ENCODE assay signal across 8 cellular contexts in genomic region chr12:56522486-56523193, GRCh38. TPM values are rescaled to one million over a fixed set of nuclear protein-coding genes. Genes with fewer than 3 reads are reported as not detected.
DNase-seq lines count a peak whose midpoint lies in the region; ATAC-seq and TF ChIP-seq lines count a peak whose summit lies in the region.

No MANE protein-coding gene starts in this region.

- H3K27ac ChIP-seq in CD4-positive, alpha-beta memory T cell (ENCODE audit: low read depth, low read length) = no peak overlapping the region
- H3K27ac ChIP-seq in OCI-LY3 (ENCODE audit: low read length) = no peak overlapping the region
- peak overlapping the region in 57 of 59 donors; percentile 14 to 94 (median 87) for H3K27ac ChIP-seq in dorsolateral prefrontal cortex

- peaks cover 0 to 3% of the 10 kb centered on the region in 2 donors for H3K27me3 Mint-ChIP-seq in CD4-positive, alpha-beta memory T cell

- ATAC-seq in mucosa of descending colon = peak; percentile 34
- ATAC-seq in HG02623 (IDR thresholded peaks at IDR 0.05; ENCODE audit: unreplicated experiment) = no peak
- ATAC-seq in HG02884 (IDR thresholded peaks at IDR 0.05; ENCODE audit: unreplicated experiment) = no peak

- no peaks in the 10 kb centered on the region for H3K36me3 Mint-ChIP-seq in CD4-positive, alpha-beta memory T cell

- intact Hi-C loops in CD4-positive, alpha-beta memory T cell (cut with micrococcal nuclease) = no loop called here
- intact Hi-C loops in dorsolateral prefrontal cortex (cut with DNase I) = loop anchor here (5.0 kb wide), 3 partner anchors 45 to 105 kb away; no protein-coding TSS in a partner anchor
- intact Hi-C loops in mucosa of descending colon (cut with DNase I, micrococcal nuclease) = loop anchor here in 1 of 2 donors (10.0 kb wide), 1 partner anchor 112 kb away; the partner anchor contains the start of gene BAZ2A

- H3K36me3 ChIP-seq in CD4-positive, alpha-beta memory T cell (ENCODE audit: insufficient read depth, low read length) = no peaks in the 10 kb centered on the region
- no peaks in the 10 kb centered on the region for H3K36me3 ChIP-seq in OCI-LY3 (replicated peaks; ENCODE audit: low read depth, low read length)
- H3K36me3 ChIP-seq in mucosa of descending colon (ENCODE audit: low read depth) = no peaks in the 10 kb centered on the region

- H3K27me3 ChIP-seq in CD4-positive, alpha-beta memory T cell (ENCODE audit: insufficient read depth, low read length) = no peaks in the 10 kb centered on the region
- H3K27me3 ChIP-seq in OCI-LY3 (ENCODE audit: low read depth, low read length) (no peaks in the 10 kb centered on the region), dorsolateral prefrontal cortex (no peaks in the 10 kb centered on the region)

- peak overlapping the region; percentile 95 for H3K4me2 ChIP-seq in OCI-LY3 (ENCODE audit: low read length)

- no peaks in the 10 kb centered on the region for H3K9me3 ChIP-seq in CD4-positive, alpha-beta memory T cell (ENCODE audit: control insufficient read depth in 1 of 2, low read length in 2 of 2)
- H3K9me3 ChIP-seq in OCI-LY3 (ENCODE audit: insufficient read depth, low read length) (no peaks in the 10 kb centered on the region), mucosa of descending colon (no peaks in the 10 kb centered on the region)

- H3K4me3 Mint-ChIP-seq in CD4-positive, alpha-beta memory T cell = peak overlapping the region; percentile 87 to 95 (median 89)

- peaks cover 14 to 28% (median 22%) of the 10 kb centered on the region in 4 donors for H3K4me1 Mint-ChIP-seq in CD4-positive, alpha-beta memory T cell

- H3K4me1 ChIP-seq in CD4-positive, alpha-beta memory T cell (ENCODE audit: insufficient read depth, low read length) = peaks cover 14% of the 10 kb centered on the region
- H3K4me1 ChIP-seq in OCI-LY3 (ENCODE audit: low read length) (peaks cover 25% of the 10 kb centered on the region), mucosa of descending colon (ENCODE audit: low read depth) (peaks cover 19% of the 10 kb centered on the region)

- H3K27ac Mint-ChIP-seq in CD4-positive, alpha-beta memory T cell = peak overlapping the region; percentile 36 to 92 (median 79)

- CTCF ChIA-PET in CD4-positive, alpha-beta memory T cell (lab: Charles Lee; ENCODE audit: partially characterized antibody) = interaction anchor here (0.6 to 3.5 kb wide), 6 partner anchors 9 to 160 kb away, joined by 3 to 19 read pairs (median 7); no protein-coding TSS in a partner anchor

- POLR2A ChIA-PET in CD4-positive, alpha-beta memory T cell (lab: Charles Lee; ENCODE audit: partially characterized antibody) = interaction anchor here (0.5 to 2.1 kb wide), 3 partner anchors 106 to 114 kb away, joined by 4 to 9 read pairs (median 5); no protein-coding TSS in a partner anchor

- DNase-seq in CD4-positive, alpha-beta memory T cell = no peak
- DNase-seq in dorsolateral prefrontal cortex = peak in 1 of 10 donors; percentile 5
- no peak for DNase-seq in mucosa of descending colon
- no peak for DNase-seq in SKM-1 treated with dmso at 0.1 percent for 144 hours (lab: John Stamatoyannopoulos, UW; ENCODE audit: unreplicated experiment)
- no peak for DNase-seq in activated CD8-positive, alpha-beta memory T cell treated with anti-CD3 and anti-CD28 coated beads, Interleukin-2, amount 50 U/mL, for 48 hours

- TF ChIP-seq CTCF in OCI-LY3 (IDR thresholded peaks at IDR 0.05; ENCODE audit: low read depth, low read length) (no peak), dorsolateral prefrontal cortex (IDR thresholded peaks at IDR 0.05 in 54 of 56, conservative IDR thresholded peaks at IDR 0.05 in 2 of 56; ENCODE audit: low read depth in 1 of 56, partially characterized antibody in 56 of 56) (no peak), mucosa of descending colon (IDR thresholded peaks at IDR 0.05) (no peak)

- H3K9me3 Mint-ChIP-seq in CD4-positive, alpha-beta memory T cell = no peaks in the 10 kb centered on the region

- H4K20me1 ChIP-seq in OCI-LY3 (ENCODE audit: insufficient read depth, low read length) = no peaks in the 10 kb centered on the region

- no peak overlapping the region for H3K4me3 ChIP-seq in CD4-positive, alpha-beta memory T cell (ENCODE audit: low read length in 2 of 2)
- peak overlapping the region; percentile 80 for H3K4me3 ChIP-seq in OCI-LY3 (ENCODE audit: low read length)
- peak overlapping the region; percentile 29 to 78 (median 63) for H3K4me3 ChIP-seq in dorsolateral prefrontal cortex
- H3K4me3 ChIP-seq in mucosa of descending colon = peak overlapping the region; percentile 11

- peak overlapping the region; percentile 67 for H3K9ac ChIP-seq in OCI-LY3 (ENCODE audit: low read length)

- peak overlapping the region; percentile 71; the same call in 1 of the 2 replicates for H2AFZ ChIP-seq in OCI-LY3 (ENCODE audit: low read depth, low read length)

- 0 out of 2 replicates have a peak, but pooled peaks cover 10% of the 10 kb centered on the region for H3K79me2 ChIP-seq in OCI-LY3 (ENCODE audit: low read length)

RNA-seq across cellular contexts. Expression of gene RBMS2, which starts 1.0 kb away (rescaled TPM):
- total RNA-seq in CD4-positive, alpha-beta memory T cell = 1 to 10 TPM; 1.9 to 2.0 TPM
- 1 to 10 TPM in 1 of 2 donors, under 1 TPM in 1; 0.39 to 1.2 TPM for polyA plus RNA-seq in CD4-positive, alpha-beta memory T cell
- total RNA-seq in dorsolateral prefrontal cortex = 10 to 100 TPM; 10.8 to 44.5 (median 19.9) TPM
- total RNA-seq in mucosa of descending colon = 10 to 100 TPM; 35.9 to 47.8 (median 41.0) TPM

RNA-seq across cellular contexts. Expression of gene GLS2, which starts 34.7 kb away (rescaled TPM):
- total RNA-seq in CD4-positive, alpha-beta memory T cell = 10 to 100 TPM in 1 of 2 experiments, 1 to 10 TPM in 1; 9.8 to 12.2 TPM
- polyA plus RNA-seq in CD4-positive, alpha-beta memory T cell = 1 to 10 TPM; 4.2 to 5.0 TPM
- 10 to 100 TPM; 18.8 to 94.8 (median 53.5) TPM for total RNA-seq in dorsolateral prefrontal cortex
- 1 to 10 TPM in 2 of 3 donors, under 1 TPM in 1; 0.51 to 1.5 (median 1.2) TPM for total RNA-seq in mucosa of descending colon

RNA-seq across cellular contexts. Expression of gene SPRYD4, which starts 54.3 kb away (rescaled TPM):
- 1 to 10 TPM; 6.5 to 6.9 TPM for total RNA-seq in CD4-positive, alpha-beta memory T cell
- 1 to 10 TPM; 1.1 to 1.5 TPM for polyA plus RNA-seq in CD4-positive, alpha-beta memory T cell
- total RNA-seq in dorsolateral prefrontal cortex = 1 to 10 TPM; 1.7 to 4.8 (median 2.6) TPM
- total RNA-seq in mucosa of descending colon = 1 to 10 TPM; 4.3 to 5.2 (median 4.9) TPM

Comparison
In these comparisons a context has a peak if more than half of its experiments do, and no peak if none do; other contexts are left out.
1. H3K27ac ChIP-seq: peak in dorsolateral prefrontal cortex (57 of 59); none in CD4-positive, alpha-beta memory T cell (single experiment) and OCI-LY3 (single experiment).
2. H3K4me3 ChIP-seq: peak in OCI-LY3 (single experiment), dorsolateral prefrontal cortex (59 of 59) and mucosa of descending colon (single experiment); none in CD4-positive, alpha-beta memory T cell (0 of 2).
3. RNA of gene GLS2, which starts 34.7 kb away (total RNA-seq): 18.8 to 94.8 TPM in dorsolateral prefrontal cortex and 9.8 to 12.2 TPM in CD4-positive, alpha-beta memory T cell; 0.51 to 1.5 TPM in mucosa of descending colon; every median in the first group is over 4 times any median in the second.